In genomic region chr18:64082054-64082453, GRCh38 we compare ENCODE assay signal across 30 cellular contexts.
DNase-seq lines count a peak whose midpoint lies in the region; ATAC-seq, FAIRE-seq and TF ChIP-seq lines count a peak whose summit lies in the region.
"Had no signal": no experiment of that assay in that cellular context is flagged by ENCODE, and none has a peak within 500 bp of the region (broad histone marks: within the 10 kb centered on the region; RNA-seq: fewer than 3 reads in every experiment).

No MANE protein-coding gene starts in this region.

- 18% methylated on average over 1 of the region's 1 CpG for WGBS in GM12878 (ENCODE audit: insufficient coverage, insufficient replicate concordance, low lambda C conversion rate, missing lambda C conversion rate)
- 53 to 72% (median 54%) methylated on average over 1 of the region's 1 CpG for WGBS in small intestine, 3 donors

- H3K27me3 ChIP-seq in MM.1S (replicated peaks; ENCODE audit: insufficient read depth, low read length) (no peaks in the 10 kb centered on the region), GM12878 (replicated peaks in 1 of 2; ENCODE audit: control insufficient read depth in 2 of 2, insufficient read depth in 2 of 2, low read length in 1 of 2) (no peaks in the 10 kb centered on the region), small intestine (ENCODE audit: control insufficient read depth in 2 of 2, insufficient read depth in 2 of 2, low read length in 2 of 2) (no peaks in the 10 kb centered on the region)
- H3K27me3 ChIP-seq: BLaER1, SJSA1 had no signal

- H3F3A ChIP-seq in MM.1S (ENCODE audit: insufficient read depth, low read length): no peaks in the 10 kb centered on the region

- DNase-seq in DMS 273 (lab: John Stamatoyannopoulos, UW; ENCODE audit: unreplicated experiment) (peak; percentile 20), DMS 273 treated with DMSO at 0.1 percent for 48 hours (lab: John Stamatoyannopoulos, UW) (no peak), GM10248 (ENCODE audit: extremely low spot score) (no peak), MM.1S (no peak), GM12878 (ENCODE audit: low read depth, low spot score) (no peak), small intestine (no peak)
- no peak for DNase-seq in activated CD8-positive, alpha-beta T cell treated with anti-CD3 and anti-CD28 coated beads for 36 hours
- DNase-seq: 8988T; CD4-positive, CD25-positive, alpha-beta regulatory T cell; DMS79; EL; GF-D8; GOT3; HCEC 1CT; NCI-H1105 treated with DMSO at 0.1 percent for 48 hours; NCI-H146; NCI-H1930; NCI-H2107; NCI-H345; NCI-H510A treated with DMSO at 0.1 percent for 48 hours; NCI-H748 treated with DMSO at 0.1 percent for 48 hours; Right ventricle myocardium superior; RPMI8226; T-helper 1 cell had no signal

- no peaks in the 10 kb centered on the region for H3K79me2 ChIP-seq in MM.1S (ENCODE audit: low read length)
- no peaks in the 10 kb centered on the region for H3K79me2 ChIP-seq in GM12878 (ENCODE audit: control insufficient read depth, insufficient read depth, low read length)

- H3K4me2 ChIP-seq in MM.1S (ENCODE audit: low read depth, low read length): peak overlapping the region; percentile 21; the same call in 1 of the 2 replicates
- no peak overlapping the region for H3K4me2 ChIP-seq in GM12878 (ENCODE audit: control insufficient read depth, insufficient read depth)
- H3K4me2 ChIP-seq: BLaER1 had no signal

- FAIRE-seq in GM12878 (lab: Jason Lieb, UNC): no peak
- FAIRE-seq in small intestine (lab: Jason Lieb, UNC): no peak
- FAIRE-seq: GM18507, HTR-8/SVneo, K562 had no signal

- H3K9ac ChIP-seq in MM.1S (ENCODE audit: low read length): no peak overlapping the region
- H3K9ac ChIP-seq in GM12878 (ENCODE audit: control insufficient read depth, insufficient read depth, low read length): no peak overlapping the region
- H3K9ac ChIP-seq: BLaER1 had no signal

- peak overlapping the region; percentile 15; the same call in 1 of the 2 replicates for H2AFZ ChIP-seq in MM.1S (ENCODE audit: low read length)
- no peak overlapping the region for H2AFZ ChIP-seq in GM12878 (ENCODE audit: control insufficient read depth, low read depth, low read length)

- H3K27ac ChIP-seq in MM.1S (ENCODE audit: low read length): peak overlapping the region; percentile 8; the same call in 1 of the 2 replicates
- no peak overlapping the region for H3K27ac ChIP-seq in GM12878 (ENCODE audit: control insufficient read depth, insufficient read depth)
- H3K27ac ChIP-seq in small intestine (ENCODE audit: low read depth in 1 of 2, low read length in 1 of 2): no peak overlapping the region
- H3K27ac ChIP-seq: BLaER1, SJSA1 had no signal

- no TSS peak for BruUV-seq in GM12878 (replicated peaks; lab: Mats Ljungman, UMichigan)

- H3K4me1 ChIP-seq in MM.1S (ENCODE audit: low read length) (peaks cover 4% of the 10 kb centered on the region; the same call in 1 of the 2 replicates), GM12878 (ENCODE audit: control insufficient read depth, insufficient read depth, low read length) (no peaks in the 10 kb centered on the region), small intestine (ENCODE audit: control insufficient read depth in 2 of 2, insufficient read depth in 1 of 2, low read depth in 1 of 2, low read length in 1 of 2) (no peaks in the 10 kb centered on the region)
- H3K4me1 ChIP-seq: BLaER1, SJSA1 had no signal

- intact Hi-C loops in GM12878 (cut with micrococcal nuclease; ENCODE audit: unreplicated experiment): no loop called here
- intact Hi-C loops in activated CD8-positive, alpha-beta T cell treated with anti-CD3 and anti-CD28 coated beads for 36 hours (cut with micrococcal nuclease): no loop called here

- SMC1A ChIA-PET in GM12878 (lab: Charles Lee; ENCODE audit: uncharacterized antibody, unreplicated experiment): interaction anchor here (0.7 to 1.5 kb wide), 4 partner anchors 9 to 328 kb away, joined by 3 to 4 read pairs (median 4); no protein-coding TSS in a partner anchor

- no peaks in the 10 kb centered on the region for H3K4me1 Mint-ChIP-seq in activated CD8-positive, alpha-beta T cell treated with anti-CD3 and anti-CD28 coated beads for 36 hours (ENCODE audit: low read depth)
- H3K4me1 Mint-ChIP-seq: CD4-positive, CD25-positive, alpha-beta regulatory T cell had no signal

- no peak for TF ChIP-seq EP300 in GM12878 (IDR thresholded peaks at IDR 0.05; ENCODE audit: borderline replicate concordance in 1 of 2, control insufficient read depth in 1 of 2, low read depth in 2 of 2, low read length in 2 of 2)

- TF ChIP-seq CTCF in GM10248 (IDR thresholded peaks at IDR 0.05; ENCODE audit: control extremely low read depth, extremely low read depth, low read depth, missing control alignments) (peak; percentile 5), MM.1S (IDR thresholded peaks at IDR 0.05; ENCODE audit: low read length) (peak; percentile 25), GM12878 (IDR thresholded peaks at IDR 0.05 in 2 of 3, conservative IDR thresholded peaks at IDR 0.05 in 1 of 3; ENCODE audit: control insufficient read depth in 2 of 3, extremely low read depth in 1 of 3, insufficient read depth in 1 of 3, low read depth in 3 of 3, low read length in 3 of 3) (peak in 1 of 3 experiments; percentile 17; a peak in 2 of 6 replicates)
- TF ChIP-seq CTCF in activated CD8-positive, alpha-beta T cell treated with anti-CD3 and anti-CD28 coated beads for 36 hours (IDR thresholded peaks at IDR 0.05): no peak

- in situ Hi-C loops in GM12878 (cut with MboI): no loop called here

- TF ChIP-seq RAD21 in GM12878 (IDR thresholded peaks at IDR 0.05; ENCODE audit: insufficient read depth, low read depth, low read length): no peak

- TF ChIP-seq POLR2A in GM12878 (IDR thresholded peaks at IDR 0.05; ENCODE audit: low read depth, low read length): no peak

- no peaks in the 10 kb centered on the region for H3K9me3 Mint-ChIP-seq in activated CD8-positive, alpha-beta T cell treated with anti-CD3 and anti-CD28 coated beads for 36 hours

- H3K36me3 Mint-ChIP-seq in activated CD8-positive, alpha-beta T cell treated with anti-CD3 and anti-CD28 coated beads for 36 hours (ENCODE audit: low read depth): no peaks in the 10 kb centered on the region
- H3K36me3 Mint-ChIP-seq: CD4-positive, CD25-positive, alpha-beta regulatory T cell had no signal

- no peak overlapping the region for H3K4me3 Mint-ChIP-seq in activated CD8-positive, alpha-beta T cell treated with anti-CD3 and anti-CD28 coated beads for 36 hours
- H3K4me3 Mint-ChIP-seq: CD4-positive, CD25-positive, alpha-beta regulatory T cell had no signal

- no peak overlapping the region for H3K4me3 ChIP-seq in MM.1S (ENCODE audit: low read length)
- H3K4me3 ChIP-seq in GM12878: no peak overlapping the region
- no peak overlapping the region for H3K4me3 ChIP-seq in small intestine (ENCODE audit: low read depth in 1 of 2, low read length in 2 of 2)
- H3K4me3 ChIP-seq: BLaER1, K562, SJSA1 had no signal

- H3K9me2 ChIP-seq in MM.1S (replicated peaks; ENCODE audit: insufficient read depth, low read length): no peaks in the 10 kb centered on the region

- H3K27ac Mint-ChIP-seq in activated CD8-positive, alpha-beta T cell treated with anti-CD3 and anti-CD28 coated beads for 36 hours: no peak overlapping the region
- H3K27ac Mint-ChIP-seq: CD4-positive, CD25-positive, alpha-beta regulatory T cell had no signal

- RAD21 ChIA-PET in GM12878 (lab: Charles Lee; ENCODE audit: unreplicated experiment): interaction anchor here (2.0 kb wide), 1 partner anchor 15 kb away, joined by 6 read pairs; no protein-coding TSS in a partner anchor

- no peaks in the 10 kb centered on the region for H4K20me1 ChIP-seq in MM.1S (ENCODE audit: insufficient read depth, low read length)
- H4K20me1 ChIP-seq in GM12878 (ENCODE audit: control insufficient read depth, insufficient read depth): no peaks in the 10 kb centered on the region
- H4K20me1 ChIP-seq: BLaER1 had no signal

- CTCF ChIA-PET in GM10248 (lab: Yijun Ruan, JAX) (interaction anchor here (1.0 kb wide), 1 partner anchor 12 kb away, joined by 3 read pairs; no protein-coding TSS in a partner anchor), GM12878 (lab: Yijun Ruan, JAX) (interaction anchor here (1.3 to 3.1 kb wide), 5 partner anchors 8 to 327 kb away, joined by 4 to 10 read pairs (median 5); no protein-coding TSS in a partner anchor)
- CTCF ChIA-PET in activated CD8-positive, alpha-beta T cell treated with anti-CD3 and anti-CD28 coated beads for 36 hours (lab: Charles Lee): interaction anchor here (0.6 kb wide), 1 partner anchor 25 kb away, joined by 4 read pairs; no protein-coding TSS in a partner anchor

- ATAC-seq in GM12878 (peak; percentile 57), GM18909 (IDR thresholded peaks at IDR 0.05; ENCODE audit: poor library complexity, unreplicated experiment) (no peak)
- ATAC-seq in activated CD8-positive, alpha-beta T cell treated with anti-CD3 and anti-CD28 coated beads for 36 hours: no peak
- ATAC-seq: K562 had no signal

- POLR2A ChIA-PET in GM10248 (lab: Yijun Ruan, JAX) (no interaction called here), GM12878 (lab: Charles Lee) (no interaction called here)
- POLR2A ChIA-PET in activated CD8-positive, alpha-beta T cell treated with anti-CD3 and anti-CD28 coated beads for 36 hours (lab: Charles Lee): no interaction called here

- H3K27me3 Mint-ChIP-seq in activated CD8-positive, alpha-beta T cell treated with anti-CD3 and anti-CD28 coated beads for 36 hours: no peaks in the 10 kb centered on the region
- H3K27me3 Mint-ChIP-seq: CD4-positive, CD25-positive, alpha-beta regulatory T cell had no signal

- H3K9me3 ChIP-seq in MM.1S (replicated peaks; ENCODE audit: insufficient read depth, low read length) (no peaks in the 10 kb centered on the region), GM12878 (replicated peaks; ENCODE audit: control insufficient read depth, insufficient read depth, low read length) (no peaks in the 10 kb centered on the region), small intestine (ENCODE audit: control insufficient read depth, low read depth) (no peaks in the 10 kb centered on the region)
- H3K9me3 ChIP-seq: BLaER1, SJSA1 had no signal

- no peaks in the 10 kb centered on the region for H3K36me3 ChIP-seq in MM.1S (replicated peaks; ENCODE audit: insufficient read depth, low read length)
- H3K36me3 ChIP-seq in GM12878 (ENCODE audit: control insufficient read depth in 2 of 2, insufficient read depth in 2 of 2, low read length in 1 of 2): no peaks in the 10 kb centered on the region
- H3K36me3 ChIP-seq in small intestine (ENCODE audit: control insufficient read depth in 2 of 2, insufficient read depth in 2 of 2, low read length in 2 of 2): no peaks in the 10 kb centered on the region
- H3K36me3 ChIP-seq: BLaER1, SJSA1 had no signal

TF ChIP-seq in GM12878, 131 proteins besides CTCF, POLR2A, EP300 and RAD21 (continues in another document):
- no peak for TF ChIP-seq SREBF2 (IDR thresholded peaks at IDR 0.05; ENCODE audit: low read length)
- TF ChIP-seq HDAC2 (IDR thresholded peaks at IDR 0.05): no peak
- TF ChIP-seq SMC3 (IDR thresholded peaks at IDR 0.05; ENCODE audit: borderline replicate concordance, low read length): no peak
- no peak for TF ChIP-seq JUND (IDR thresholded peaks at IDR 0.05; ENCODE audit: low read depth, low read length)
- TF ChIP-seq ATF3 (IDR thresholded peaks at IDR 0.05; ENCODE audit: borderline replicate concordance, extremely low read depth, low read depth, low read length): no peak
